ENCODE assay signal across 21 cellular contexts in the genomic region with DNA sequence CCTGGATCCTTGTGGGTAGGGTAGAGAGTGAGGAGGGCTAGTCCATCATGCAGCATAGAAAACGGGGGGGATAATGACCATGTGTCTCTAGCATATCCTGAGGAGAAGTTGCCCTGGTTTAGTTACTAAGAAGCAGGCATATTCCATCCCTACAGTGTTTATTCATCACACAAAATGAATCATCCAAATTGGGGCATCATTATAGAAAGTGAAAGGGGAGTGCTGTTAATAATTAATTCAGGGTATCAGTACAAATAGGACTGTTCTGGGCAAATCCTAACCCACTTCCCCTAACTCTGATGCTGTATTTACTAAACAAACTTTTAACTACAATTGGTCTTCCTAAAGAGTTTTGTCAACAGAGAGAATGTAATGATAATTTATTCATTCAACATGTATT.
DNase-seq lines count a peak whose midpoint lies in the region; ATAC-seq, FAIRE-seq and TF ChIP-seq lines count a peak whose summit lies in the region.
"Had no signal": no experiment of that assay in that cellular context is flagged by ENCODE, and none has a peak within 500 bp of the region (broad histone marks: within the 10 kb centered on the region; RNA-seq: fewer than 3 reads in every experiment).

No MANE protein-coding gene starts in this region.

- H3K9me2 ChIP-seq in PC-9 (ENCODE audit: insufficient read depth): no peaks in the 10 kb centered on the region

- no peaks in the 10 kb centered on the region for H3K4me1 ChIP-seq in PC-9 (replicated peaks; ENCODE audit: insufficient read depth)

- no TSS peak for BruUV-seq in PC-9 (replicated peaks; lab: Mats Ljungman, UMichigan)

- no peaks in the 10 kb centered on the region for H3K79me2 ChIP-seq in PC-9 (ENCODE audit: low read depth)

- H3K27ac ChIP-seq in PC-9: no peak overlapping the region
- H3K27ac ChIP-seq: KMS-11 had no signal

- H3K36me3 ChIP-seq in PC-9 (ENCODE audit: low read depth): no peaks in the 10 kb centered on the region
- H3K36me3 ChIP-seq: HAP-1 had no signal

- intact Hi-C loops in PC-9 (cut with micrococcal nuclease; ENCODE audit: unreplicated experiment): no loop called here

- no peaks in the 10 kb centered on the region for H3K9me3 ChIP-seq in PC-9 (ENCODE audit: insufficient read depth, low read depth)
- H3K9me3 ChIP-seq: HAP-1 had no signal

- no peak overlapping the region for H3K4me3 ChIP-seq in PC-9
- H3K4me3 ChIP-seq: GM23338, HAP-1 had no signal

- TF ChIP-seq CTCF in PC-9 (conservative IDR thresholded peaks at IDR 0.05): no peak

- H3K4me2 ChIP-seq in PC-9: no peak overlapping the region
- H3K4me2 ChIP-seq: GM23338, KMS-11 had no signal

- POLR2A ChIA-PET in PC-9 (lab: Charles Lee; ENCODE audit: unreplicated experiment): no interaction called here

- no peak for FAIRE-seq in H54 (lab: Jason Lieb, UNC)
- FAIRE-seq: G401.6, GM19239, HepG2, HTR-8/SVneo had no signal

- no peaks in the 10 kb centered on the region for H3K27me3 ChIP-seq in PC-9 (ENCODE audit: insufficient read depth, low read depth)

- CTCF ChIA-PET in PC-9 (lab: Charles Lee): no interaction called here

- H3F3A ChIP-seq in PC-9 (ENCODE audit: insufficient read depth, low read depth): no peaks in the 10 kb centered on the region

- TF ChIP-seq POLR2A in GM18505 (IDR thresholded peaks at IDR 0.05; ENCODE audit: borderline replicate concordance, extremely low read depth, insufficient read depth, insufficient read length) (no peak), H54 (IDR thresholded peaks at IDR 0.05; ENCODE audit: low read depth, low read length) (no peak)

- H4K20me1 ChIP-seq in PC-9 (ENCODE audit: insufficient read depth): no peaks in the 10 kb centered on the region

- ATAC-seq in GM18505 (IDR thresholded peaks at IDR 0.05; ENCODE audit: unreplicated experiment): peak; percentile 75
- peak; percentile 65 for ATAC-seq in GM18909 (IDR thresholded peaks at IDR 0.05; ENCODE audit: poor library complexity, unreplicated experiment)
- ATAC-seq in HG03354 (IDR thresholded peaks at IDR 0.05; ENCODE audit: poor library complexity, severe bottlenecking, unreplicated experiment): peak; percentile 76
- ATAC-seq in GM19351 (IDR thresholded peaks at IDR 0.05; ENCODE audit: unreplicated experiment): no peak
- ATAC-seq: GM23338, HepG2 had no signal

- DNase-seq in kidney tubule cell (ENCODE audit: low spot score) (peak; percentile 69), H54 (ENCODE audit: insufficient read length, low spot score) (no peak), PC-9 (no peak)
- DNase-seq: ACHN; C1 segment of cervical spinal cord; Calu3; CD4-positive, alpha-beta T cell; DMS 273 treated with DMSO at 0.1 percent for 48 hours; DMS79 treated with DMSO at 0.1 percent for 48 hours; EL had no signal

- H2AFZ ChIP-seq in PC-9: no peak overlapping the region
- H2AFZ ChIP-seq: GM23338 had no signal
